19 cellular contexts compared by ENCODE assay signal in genomic region chr5:89090021-89090420, GRCh38.
DNase-seq lines count a peak whose midpoint lies in the region; ATAC-seq and TF ChIP-seq lines count a peak whose summit lies in the region.
"Had no signal": no experiment of that assay in that cellular context is flagged by ENCODE, and none has a peak within 500 bp of the region (broad histone marks: within the 10 kb centered on the region; RNA-seq: fewer than 3 reads in every experiment).

No MANE protein-coding gene starts in this region.

- H3K9me3 ChIP-seq in SK-N-MC (ENCODE audit: low read depth, low read length) = no peaks in the 10 kb centered on the region
- H3K9me3 ChIP-seq: BE2C; BLaER1 treated with 17β-estradiol and CSF1 and Interleukin-3, amounts not matched to agents 10 nM and 100 nM had no signal

- ATAC-seq in activated T-cell treated with anti-CD3 and anti-CD28 coated beads, Interleukin-2, amount 50 U/mL, for 72 hours (replicated peaks in 1 of 2) = no peak

- no peaks in the 10 kb centered on the region for H3K36me3 Mint-ChIP-seq in activated T-cell treated with anti-CD3 and anti-CD28 coated beads, Interleukin-2, amount 50 U/mL, for 72 hours (ENCODE audit: insufficient read depth in 2 of 2)
- no peaks in the 10 kb centered on the region for H3K36me3 Mint-ChIP-seq in activated naive CD4-positive, alpha-beta T cell treated with anti-CD3 and anti-CD28 coated beads for 36 hours (ENCODE audit: low read depth)
- H3K36me3 Mint-ChIP-seq: CD14-positive monocyte; CD8-positive, alpha-beta memory T cell had no signal

- H3K9me3 Mint-ChIP-seq in activated T-cell treated with anti-CD3 and anti-CD28 coated beads, Interleukin-2, amount 50 U/mL, for 72 hours = peaks cover 0 to 3% of the 10 kb centered on the region in 2 donors
- H3K9me3 Mint-ChIP-seq in activated naive CD4-positive, alpha-beta T cell treated with anti-CD3 and anti-CD28 coated beads for 36 hours = peaks cover 2% of the 10 kb centered on the region
- H3K9me3 Mint-ChIP-seq: CD4-positive, alpha-beta T cell had no signal

- intact Hi-C loops in activated naive CD4-positive, alpha-beta T cell treated with anti-CD3 and anti-CD28 coated beads for 36 hours (cut with micrococcal nuclease) = no loop called here

- CTCF ChIA-PET in activated naive CD4-positive, alpha-beta T cell treated with anti-CD3 and anti-CD28 coated beads for 36 hours (lab: Charles Lee) = no interaction called here

- DNase-seq in AG10803 (ENCODE audit: low read depth) = peak; percentile 49
- DNase-seq in NCI-H1048 (lab: John Stamatoyannopoulos, UW) = peak; percentile 24
- peak; percentile 68 for DNase-seq in SK-N-MC (ENCODE audit: low read depth, low spot score)
- no peak for DNase-seq in activated T-cell treated with anti-CD3 and anti-CD28 coated beads, Interleukin-2, amount 50 U/mL, for 72 hours
- DNase-seq in activated naive CD4-positive, alpha-beta T cell treated with anti-CD3 and anti-CD28 coated beads for 36 hours = no peak
- no peak for DNase-seq in stimulated activated naive CD4-positive, alpha-beta T cell (lab: John Stamatoyannopoulos, UW)
- DNase-seq: AML-193; BE2C; CD4-positive, alpha-beta T cell; CD8-positive, alpha-beta memory T cell; DMS 273 treated with DMSO at 0.1 percent for 48 hours; DMS79; EL; GDM1; H7; HCEC 1CT had no signal

- H3K36me3 ChIP-seq in SK-N-MC (ENCODE audit: insufficient read depth, low read length) = no peaks in the 10 kb centered on the region
- H3K36me3 ChIP-seq: BE2C; BLaER1 treated with 17β-estradiol and CSF1 and Interleukin-3, amounts not matched to agents 10 nM and 100 nM had no signal

- TF ChIP-seq CTCF in AG10803 (conservative IDR thresholded peaks at IDR 0.05; ENCODE audit: low read length) = no peak

- H3K27ac Mint-ChIP-seq in activated T-cell treated with anti-CD3 and anti-CD28 coated beads, Interleukin-2, amount 50 U/mL, for 72 hours = no peak overlapping the region
- no peak overlapping the region for H3K27ac Mint-ChIP-seq in activated naive CD4-positive, alpha-beta T cell treated with anti-CD3 and anti-CD28 coated beads for 36 hours
- H3K27ac Mint-ChIP-seq: CD14-positive monocyte; CD4-positive, alpha-beta T cell; CD8-positive, alpha-beta memory T cell had no signal

- peak overlapping the region; percentile 40; the same call in 1 of the 2 replicates for H3K27ac ChIP-seq in SK-N-MC
- H3K27ac ChIP-seq: 22Rv1; BLaER1 treated with 17β-estradiol and CSF1 and Interleukin-3, amounts not matched to agents 10 nM and 100 nM had no signal

- H3K9ac ChIP-seq in SK-N-MC (ENCODE audit: insufficient read length) = no peak overlapping the region
- H3K9ac ChIP-seq: BLaER1 treated with 17β-estradiol and CSF1 and Interleukin-3, amounts not matched to agents 10 nM and 100 nM had no signal

- H3K4me3 ChIP-seq in AG10803 (ENCODE audit: low read length) (no peak overlapping the region), SK-N-MC (peak overlapping the region; percentile 22; the same call in 1 of the 2 replicates)
- H3K4me3 ChIP-seq: BLaER1 treated with 17β-estradiol and CSF1 and Interleukin-3, amounts not matched to agents 10 nM and 100 nM had no signal

- no peak overlapping the region for H3K4me3 Mint-ChIP-seq in activated T-cell treated with anti-CD3 and anti-CD28 coated beads, Interleukin-2, amount 50 U/mL, for 72 hours
- H3K4me3 Mint-ChIP-seq in activated naive CD4-positive, alpha-beta T cell treated with anti-CD3 and anti-CD28 coated beads for 36 hours = no peak overlapping the region
- H3K4me3 Mint-ChIP-seq: CD14-positive monocyte; CD4-positive, alpha-beta T cell; CD8-positive, alpha-beta memory T cell had no signal

- no peaks in the 10 kb centered on the region for H3K4me1 Mint-ChIP-seq in activated T-cell treated with anti-CD3 and anti-CD28 coated beads, Interleukin-2, amount 50 U/mL, for 72 hours (ENCODE audit: low read depth)
- H3K4me1 Mint-ChIP-seq in activated naive CD4-positive, alpha-beta T cell treated with anti-CD3 and anti-CD28 coated beads for 36 hours (ENCODE audit: low read depth) = no peaks in the 10 kb centered on the region
- H3K4me1 Mint-ChIP-seq: CD14-positive monocyte; CD8-positive, alpha-beta memory T cell had no signal

- no peaks in the 10 kb centered on the region for H3K27me3 Mint-ChIP-seq in activated T-cell treated with anti-CD3 and anti-CD28 coated beads, Interleukin-2, amount 50 U/mL, for 72 hours (ENCODE audit: low read depth)
- H3K27me3 Mint-ChIP-seq in activated naive CD4-positive, alpha-beta T cell treated with anti-CD3 and anti-CD28 coated beads for 36 hours (ENCODE audit: low read depth) = no peaks in the 10 kb centered on the region
- H3K27me3 Mint-ChIP-seq: CD4-positive, alpha-beta T cell; CD8-positive, alpha-beta memory T cell had no signal

Comparison
In these comparisons a context has a peak if more than half of its experiments do, and no peak if none do; other contexts are left out.
1. DNase-seq: peak in AG10803 (single experiment), NCI-H1048 (single experiment) and SK-N-MC (single experiment); none in activated T-cell treated with anti-CD3 and anti-CD28 coated beads, Interleukin-2, amount 50 U/mL, for 72 hours (0 of 2), activated naive CD4-positive, alpha-beta T cell treated with anti-CD3 and anti-CD28 coated beads for 36 hours (single experiment) and stimulated activated naive CD4-positive, alpha-beta T cell (0 of 6).